In the genomic region with DNA sequence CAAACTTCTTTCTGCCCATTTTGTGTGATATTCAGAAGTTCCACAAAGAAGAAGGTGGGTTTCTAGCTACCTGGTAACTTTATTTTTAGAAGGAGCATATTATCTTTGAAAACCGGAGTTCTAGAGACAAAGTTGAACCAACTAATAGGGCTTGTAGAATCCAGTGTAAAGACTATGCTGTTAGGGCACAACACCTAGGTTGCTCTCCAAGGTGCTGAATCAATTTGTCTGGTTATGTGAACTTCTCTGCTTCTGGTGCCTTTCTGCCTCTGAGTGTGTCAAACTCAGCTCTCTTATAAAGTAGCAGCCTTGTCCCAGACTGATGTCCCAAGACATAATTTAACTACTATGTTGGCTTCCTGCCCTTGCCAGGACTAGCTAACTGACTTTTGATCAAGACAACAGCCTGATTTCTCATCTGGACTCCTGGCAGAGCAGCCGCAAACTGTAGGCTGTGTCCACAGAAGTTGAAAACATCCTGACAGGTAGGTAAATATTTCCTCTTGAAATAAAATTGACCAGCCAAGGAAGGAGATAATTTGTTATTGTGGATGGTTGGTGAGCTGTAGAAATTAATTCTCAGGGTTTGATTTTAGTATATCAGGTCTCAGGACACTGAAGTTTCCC, we compare ENCODE assay signal across 10 cellular contexts.
DNase-seq lines count a peak whose midpoint lies in the region; ATAC-seq and TF ChIP-seq lines count a peak whose summit lies in the region.
"Had no signal": no experiment of that assay in that cellular context is flagged by ENCODE, and none has a peak within 500 bp of the region (broad histone marks: within the 10 kb centered on the region; RNA-seq: fewer than 3 reads in every experiment).

No MANE protein-coding gene starts in this region.

- TF ChIP-seq CTCF in activated CD8-positive, alpha-beta T cell treated with anti-CD3 and anti-CD28 coated beads for 36 hours (IDR thresholded peaks at IDR 0.05) = no peak
- TF ChIP-seq CTCF in BE2C (IDR thresholded peaks at IDR 0.05; ENCODE audit: low read depth, low read length) = no peak

- no peak for ATAC-seq in CD4-positive, CD25-positive, alpha-beta regulatory T cell (ENCODE audit: low read depth in 2 of 2)
- no peak for ATAC-seq in activated CD8-positive, alpha-beta T cell treated with anti-CD3 and anti-CD28 coated beads for 36 hours
- no peak for ATAC-seq in GM19395 (IDR thresholded peaks at IDR 0.05; ENCODE audit: unreplicated experiment)

- peaks cover 0 to 8% (median 1%) of the 10 kb centered on the region in 7 donors for H3K9me3 Mint-ChIP-seq in CD4-positive, CD25-positive, alpha-beta regulatory T cell
- H3K9me3 Mint-ChIP-seq in activated CD8-positive, alpha-beta T cell treated with anti-CD3 and anti-CD28 coated beads for 36 hours = no peaks in the 10 kb centered on the region

- CTCF ChIA-PET in activated CD8-positive, alpha-beta T cell treated with anti-CD3 and anti-CD28 coated beads for 36 hours (lab: Charles Lee) = interaction anchor here (1.3 to 1.4 kb wide), 2 partner anchors 62 to 211 kb away, joined by 6 to 7 read pairs; no protein-coding TSS in a partner anchor

- H3K4me1 Mint-ChIP-seq in CD4-positive, CD25-positive, alpha-beta regulatory T cell = no peaks in the 10 kb centered on the region
- H3K4me1 Mint-ChIP-seq in activated CD8-positive, alpha-beta T cell treated with anti-CD3 and anti-CD28 coated beads for 36 hours (ENCODE audit: low read depth) = no peaks in the 10 kb centered on the region

- H3K27ac ChIP-seq in CD4-positive, CD25-positive, alpha-beta regulatory T cell (ENCODE audit: insufficient read depth, low read length, poor library complexity, severe bottlenecking) = no peak overlapping the region

- no peak overlapping the region for H3K27ac Mint-ChIP-seq in CD4-positive, CD25-positive, alpha-beta regulatory T cell
- no peak overlapping the region for H3K27ac Mint-ChIP-seq in activated CD8-positive, alpha-beta T cell treated with anti-CD3 and anti-CD28 coated beads for 36 hours

- POLR2A ChIA-PET in activated CD8-positive, alpha-beta T cell treated with anti-CD3 and anti-CD28 coated beads for 36 hours (lab: Charles Lee) = no interaction called here

- peaks cover 5% of the 10 kb centered on the region for H3K27me3 Mint-ChIP-seq in CD4-positive, CD25-positive, alpha-beta regulatory T cell
- peaks cover 1% of the 10 kb centered on the region for H3K27me3 Mint-ChIP-seq in activated CD8-positive, alpha-beta T cell treated with anti-CD3 and anti-CD28 coated beads for 36 hours

- no peaks in the 10 kb centered on the region for H3K4me1 ChIP-seq in CD4-positive, CD25-positive, alpha-beta regulatory T cell (ENCODE audit: control insufficient read depth, insufficient read depth, low read length, poor library complexity, severe bottlenecking)
- H3K4me1 ChIP-seq in BE2C = no peaks in the 10 kb centered on the region

- no peak overlapping the region for H3K4me3 Mint-ChIP-seq in CD4-positive, CD25-positive, alpha-beta regulatory T cell
- no peak overlapping the region for H3K4me3 Mint-ChIP-seq in activated CD8-positive, alpha-beta T cell treated with anti-CD3 and anti-CD28 coated beads for 36 hours

- no peak overlapping the region for H3K4me3 ChIP-seq in CD4-positive, CD25-positive, alpha-beta regulatory T cell (ENCODE audit: low read depth, low read length)
- H3K4me3 ChIP-seq in BE2C (ENCODE audit: low read depth, low read length) = no peak overlapping the region

- H3K36me3 ChIP-seq in CD4-positive, CD25-positive, alpha-beta regulatory T cell (ENCODE audit: control insufficient read depth, insufficient read depth, low read length) = no peaks in the 10 kb centered on the region
- no peaks in the 10 kb centered on the region for H3K36me3 ChIP-seq in BE2C

- no peaks in the 10 kb centered on the region for H3K9me3 ChIP-seq in CD4-positive, CD25-positive, alpha-beta regulatory T cell (ENCODE audit: control insufficient read depth in 2 of 2, low read length in 2 of 2)
- H3K9me3 ChIP-seq in BE2C = no peaks in the 10 kb centered on the region

- intact Hi-C loops in activated CD8-positive, alpha-beta T cell treated with anti-CD3 and anti-CD28 coated beads for 36 hours (cut with micrococcal nuclease) = no loop called here

- H3K36me3 Mint-ChIP-seq in CD4-positive, CD25-positive, alpha-beta regulatory T cell = no peaks in the 10 kb centered on the region
- H3K36me3 Mint-ChIP-seq in activated CD8-positive, alpha-beta T cell treated with anti-CD3 and anti-CD28 coated beads for 36 hours (ENCODE audit: low read depth) = no peaks in the 10 kb centered on the region

- DNase-seq in CD4-positive, CD25-positive, alpha-beta regulatory T cell = peak in 2 of 3 donors; percentile 8 to 40
- DNase-seq in HuH-7 (ENCODE audit: low spot score) (peak; percentile 13), iris pigment epithelial cell (ENCODE audit: low read depth) (peak; percentile 29), globus pallidus (ENCODE audit: low spot score) (no peak), NCI-H1105 treated with DMSO at 0.1 percent for 48 hours (lab: John Stamatoyannopoulos, UW) (no peak), BE2C (no peak)
- DNase-seq in activated CD8-positive, alpha-beta T cell treated with anti-CD3 and anti-CD28 coated beads for 36 hours = peak; percentile 7
- DNase-seq: NCI-H510A; stimulated activated CD4-positive, alpha-beta T cell treated with anti-CD3 and anti-CD28 coated beads, Interleukin-4, amount 100 ng/mL, for 1 hour had no signal

- H3K27me3 ChIP-seq in CD4-positive, CD25-positive, alpha-beta regulatory T cell (ENCODE audit: control insufficient read depth, insufficient read depth, low read length) = no peaks in the 10 kb centered on the region
- H3K27me3 ChIP-seq in BE2C = no peaks in the 10 kb centered on the region; the same call in 1 of the 2 replicates

Comparison
In these comparisons a context has a peak if more than half of its experiments do, and no peak if none do; other contexts are left out.
1. DNase-seq: peak in CD4-positive, CD25-positive, alpha-beta regulatory T cell (2 of 3), HuH-7 (single experiment), activated CD8-positive, alpha-beta T cell treated with anti-CD3 and anti-CD28 coated beads for 36 hours (single experiment) and iris pigment epithelial cell (single experiment); none in globus pallidus (single experiment), NCI-H1105 treated with DMSO at 0.1 percent for 48 hours (single experiment) and BE2C (single experiment).